Comparison of ENCODE assay signal across 1 cellular context in the genomic region with DNA sequence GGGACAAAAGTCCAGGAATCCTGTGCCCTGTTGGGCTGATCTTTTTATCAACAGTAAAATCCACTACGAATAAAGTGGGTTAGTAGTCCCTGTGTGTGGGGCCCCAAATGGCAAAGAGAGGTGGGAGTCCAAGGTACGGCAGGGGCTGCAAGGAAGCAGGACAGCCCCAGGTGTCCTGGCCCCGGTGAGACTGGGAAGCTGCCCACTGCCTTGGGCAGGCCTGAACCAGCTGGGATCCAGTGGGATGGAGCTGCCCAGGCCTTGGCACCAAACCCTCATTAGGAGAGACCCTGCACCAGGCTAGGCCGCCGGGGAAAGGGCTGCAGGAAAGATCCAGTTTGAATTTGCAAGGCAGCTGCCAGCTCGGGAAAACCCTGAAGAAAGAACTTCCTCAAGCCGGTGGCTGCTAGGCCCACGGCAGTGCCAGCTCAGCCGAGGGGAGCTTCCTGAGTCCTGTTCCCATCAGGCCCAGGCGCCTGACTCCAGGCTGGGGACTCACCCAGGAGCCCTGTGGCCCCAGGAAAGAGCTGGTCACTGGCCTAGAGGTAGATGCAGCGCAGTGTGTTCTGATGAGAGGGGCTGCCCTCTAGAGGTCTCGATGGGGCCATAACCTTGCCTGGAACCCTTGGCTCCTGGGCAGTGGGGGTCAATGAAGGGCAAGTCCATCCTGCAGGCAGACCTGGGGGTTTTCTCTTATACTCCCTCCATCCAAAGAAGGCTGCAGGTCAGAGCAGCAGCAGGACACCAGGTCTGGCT.
TF ChIP-seq lines count a peak whose summit lies in the region.

No MANE protein-coding gene starts in this region.

TF ChIP-seq in HepG2, 621 proteins besides CTCF, POLR2A, EP300 and RAD21 (continues in another document):
- TF ChIP-seq, protein P1, sequence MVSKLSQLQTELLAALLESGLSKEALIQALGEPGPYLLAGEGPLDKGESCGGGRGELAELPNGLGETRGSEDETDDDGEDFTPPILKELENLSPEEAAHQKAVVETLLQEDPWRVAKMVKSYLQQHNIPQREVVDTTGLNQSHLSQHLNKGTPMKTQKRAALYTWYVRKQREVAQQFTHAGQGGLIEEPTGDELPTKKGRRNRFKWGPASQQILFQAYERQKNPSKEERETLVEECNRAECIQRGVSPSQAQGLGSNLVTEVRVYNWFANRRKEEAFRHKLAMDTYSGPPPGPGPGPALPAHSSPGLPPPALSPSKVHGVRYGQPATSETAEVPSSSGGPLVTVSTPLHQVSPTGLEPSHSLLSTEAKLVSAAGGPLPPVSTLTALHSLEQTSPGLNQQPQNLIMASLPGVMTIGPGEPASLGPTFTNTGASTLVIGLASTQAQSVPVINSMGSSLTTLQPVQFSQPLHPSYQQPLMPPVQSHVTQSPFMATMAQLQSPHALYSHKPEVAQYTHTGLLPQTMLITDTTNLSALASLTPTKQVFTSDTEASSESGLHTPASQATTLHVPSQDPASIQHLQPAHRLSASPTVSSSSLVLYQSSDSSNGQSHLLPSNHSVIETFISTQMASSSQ (IDR thresholded peaks at IDR 0.05; ENCODE audit: low read depth): no peak
- TF ChIP-seq, protein P1 (CRISPR knock-in tag; IDR thresholded peaks at IDR 0.05; ENCODE audit: borderline replicate concordance): peak; percentile 38; the same call in 1 of the 2 replicates
- TF ChIP-seq GABPA (IDR thresholded peaks at IDR 0.05; ENCODE audit: low read depth, low read length) (no peak), GABPA (CRISPR knock-in tag; IDR thresholded peaks at IDR 0.05; ENCODE audit: low read depth) (0 out of 2 replicates have a peak, but pooled peaks have one; percentile 4), ZNF253 (CRISPR knock-in tag; IDR thresholded peaks at IDR 0.05; ENCODE audit: borderline replicate concordance) (no peak), KLF11 (CRISPR knock-in tag; IDR thresholded peaks at IDR 0.05) (no peak), ARID2 (CRISPR knock-in tag; IDR thresholded peaks at IDR 0.05; ENCODE audit: borderline replicate concordance) (no peak), POLR2AphosphoS2 (IDR thresholded peaks at IDR 0.05; ENCODE audit: low read depth, low read length) (peak; percentile 72; the same call in 1 of the 2 replicates), ZBTB3 (CRISPR knock-in tag; IDR thresholded peaks at IDR 0.05; ENCODE audit: borderline replicate concordance, low read depth) (no peak), ARNTL (CRISPR knock-in tag; IDR thresholded peaks at IDR 0.05) (0 out of 2 replicates have a peak, but pooled peaks have one; percentile 9), RFXANK (CRISPR knock-in tag; IDR thresholded peaks at IDR 0.05) (no peak), ATM (IDR thresholded peaks at IDR 0.05; ENCODE audit: borderline replicate concordance) (no peak), HNRNPH1 (optimal IDR thresholded peaks at IDR 0.05; ENCODE audit: low read depth, low read length) (peak; percentile 72), ZNF180 (CRISPR knock-in tag; IDR thresholded peaks at IDR 0.05; ENCODE audit: borderline replicate concordance, low read depth) (no peak), HNF4A (CRISPR knock-in tag; IDR thresholded peaks at IDR 0.05) (peak; percentile 65), EHMT2 (IDR thresholded peaks at IDR 0.05; ENCODE audit: borderline replicate concordance, low read depth, low read length) (no peak), ZNF629 (CRISPR knock-in tag; conservative IDR thresholded peaks at IDR 0.05) (0 out of 2 replicates have a peak, but pooled peaks have one; percentile 31), ZSCAN31 (CRISPR knock-in tag; IDR thresholded peaks at IDR 0.05; ENCODE audit: low read depth) (peak; percentile 84), ZKSCAN1 (IDR thresholded peaks at IDR 0.05; ENCODE audit: low read length) (no peak), ZNF768 (CRISPR knock-in tag; IDR thresholded peaks at IDR 0.05) (0 out of 2 replicates have a peak, but pooled peaks have one; percentile 33), ZNF232 (CRISPR knock-in tag; IDR thresholded peaks at IDR 0.05; ENCODE audit: borderline replicate concordance) (peak; percentile 72; the same call in 1 of the 2 replicates), HMGA1 (CRISPR knock-in tag; conservative IDR thresholded peaks at IDR 0.05) (no peak), JUNB (CRISPR knock-in tag; IDR thresholded peaks at IDR 0.05; ENCODE audit: borderline replicate concordance) (no peak), JDP2 (CRISPR knock-in tag; IDR thresholded peaks at IDR 0.05; ENCODE audit: borderline replicate concordance) (no peak), BRCA1 (CRISPR knock-in tag; IDR thresholded peaks at IDR 0.05) (0 out of 2 replicates have a peak, but pooled peaks have one; percentile 28), NRL (CRISPR knock-in tag; IDR thresholded peaks at IDR 0.05; ENCODE audit: borderline replicate concordance) (no peak; the same call in 1 of the 2 replicates), ZMAT3 (CRISPR knock-in tag; conservative IDR thresholded peaks at IDR 0.05) (no peak; the same call in 1 of the 2 replicates), SKI (IDR thresholded peaks at IDR 0.05; ENCODE audit: partially characterized antibody) (no peak), POLR2G (IDR thresholded peaks at IDR 0.05; ENCODE audit: low read depth, low read length) (peak; percentile 50), DNMT3B (CRISPR knock-in tag; conservative IDR thresholded peaks at IDR 0.05) (0 out of 2 replicates have a peak, but pooled peaks have one; percentile 41), ZNF660 (CRISPR knock-in tag; IDR thresholded peaks at IDR 0.05; ENCODE audit: borderline replicate concordance, low read depth) (no peak), FOXK2 (IDR thresholded peaks at IDR 0.05) (no peak), MEF2D (CRISPR knock-in tag; IDR thresholded peaks at IDR 0.05) (peak; percentile 62; the same call in 1 of the 2 replicates), BHLHE40 (IDR thresholded peaks at IDR 0.05; ENCODE audit: low read length) (no peak), TOE1 (CRISPR knock-in tag; IDR thresholded peaks at IDR 0.05) (no peak), ZNF235 (CRISPR knock-in tag; IDR thresholded peaks at IDR 0.05; ENCODE audit: borderline replicate concordance) (no peak), ARNT (IDR thresholded peaks at IDR 0.05) (no peak), ZNF782 (CRISPR knock-in tag; IDR thresholded peaks at IDR 0.05; ENCODE audit: borderline replicate concordance) (peak; percentile 22; the same call in 1 of the 2 replicates), ZNF816 (CRISPR knock-in tag; IDR thresholded peaks at IDR 0.05; ENCODE audit: borderline replicate concordance) (no peak), SAFB2 (CRISPR knock-in tag; IDR thresholded peaks at IDR 0.05; ENCODE audit: borderline replicate concordance, low read depth) (no peak), SMAD9 (CRISPR knock-in tag; IDR thresholded peaks at IDR 0.05) (no peak), ZNF468 (CRISPR knock-in tag; IDR thresholded peaks at IDR 0.05) (peak; percentile 45; the same call in 1 of the 2 replicates), CREM (IDR thresholded peaks at IDR 0.05) (peak; percentile 24; the same call in 1 of the 2 replicates), CREM (CRISPR knock-in tag; IDR thresholded peaks at IDR 0.05) (no peak), ZSCAN20 (CRISPR knock-in tag; IDR thresholded peaks at IDR 0.05; ENCODE audit: borderline replicate concordance) (no peak), ZSCAN22 (CRISPR knock-in tag; IDR thresholded peaks at IDR 0.05) (no peak), ZNF841 (CRISPR knock-in tag; IDR thresholded peaks at IDR 0.05; ENCODE audit: borderline replicate concordance) (no peak), SOX13 (IDR thresholded peaks at IDR 0.05) (no peak), SOX13 (CRISPR knock-in tag; conservative IDR thresholded peaks at IDR 0.05 in 1 of 2, IDR thresholded peaks at IDR 0.05 in 1 of 2) (no peak), ZNF737 (CRISPR knock-in tag; IDR thresholded peaks at IDR 0.05; ENCODE audit: borderline replicate concordance) (no peak), ZNF878 (CRISPR knock-in tag; IDR thresholded peaks at IDR 0.05) (peak; percentile 48; the same call in 1 of the 2 replicates), IKZF4 (CRISPR knock-in tag; IDR thresholded peaks at IDR 0.05; ENCODE audit: borderline replicate concordance, low read depth, not compliant biosample characterization) (peak; percentile 66)
- TF ChIP-seq, protein P2, sequence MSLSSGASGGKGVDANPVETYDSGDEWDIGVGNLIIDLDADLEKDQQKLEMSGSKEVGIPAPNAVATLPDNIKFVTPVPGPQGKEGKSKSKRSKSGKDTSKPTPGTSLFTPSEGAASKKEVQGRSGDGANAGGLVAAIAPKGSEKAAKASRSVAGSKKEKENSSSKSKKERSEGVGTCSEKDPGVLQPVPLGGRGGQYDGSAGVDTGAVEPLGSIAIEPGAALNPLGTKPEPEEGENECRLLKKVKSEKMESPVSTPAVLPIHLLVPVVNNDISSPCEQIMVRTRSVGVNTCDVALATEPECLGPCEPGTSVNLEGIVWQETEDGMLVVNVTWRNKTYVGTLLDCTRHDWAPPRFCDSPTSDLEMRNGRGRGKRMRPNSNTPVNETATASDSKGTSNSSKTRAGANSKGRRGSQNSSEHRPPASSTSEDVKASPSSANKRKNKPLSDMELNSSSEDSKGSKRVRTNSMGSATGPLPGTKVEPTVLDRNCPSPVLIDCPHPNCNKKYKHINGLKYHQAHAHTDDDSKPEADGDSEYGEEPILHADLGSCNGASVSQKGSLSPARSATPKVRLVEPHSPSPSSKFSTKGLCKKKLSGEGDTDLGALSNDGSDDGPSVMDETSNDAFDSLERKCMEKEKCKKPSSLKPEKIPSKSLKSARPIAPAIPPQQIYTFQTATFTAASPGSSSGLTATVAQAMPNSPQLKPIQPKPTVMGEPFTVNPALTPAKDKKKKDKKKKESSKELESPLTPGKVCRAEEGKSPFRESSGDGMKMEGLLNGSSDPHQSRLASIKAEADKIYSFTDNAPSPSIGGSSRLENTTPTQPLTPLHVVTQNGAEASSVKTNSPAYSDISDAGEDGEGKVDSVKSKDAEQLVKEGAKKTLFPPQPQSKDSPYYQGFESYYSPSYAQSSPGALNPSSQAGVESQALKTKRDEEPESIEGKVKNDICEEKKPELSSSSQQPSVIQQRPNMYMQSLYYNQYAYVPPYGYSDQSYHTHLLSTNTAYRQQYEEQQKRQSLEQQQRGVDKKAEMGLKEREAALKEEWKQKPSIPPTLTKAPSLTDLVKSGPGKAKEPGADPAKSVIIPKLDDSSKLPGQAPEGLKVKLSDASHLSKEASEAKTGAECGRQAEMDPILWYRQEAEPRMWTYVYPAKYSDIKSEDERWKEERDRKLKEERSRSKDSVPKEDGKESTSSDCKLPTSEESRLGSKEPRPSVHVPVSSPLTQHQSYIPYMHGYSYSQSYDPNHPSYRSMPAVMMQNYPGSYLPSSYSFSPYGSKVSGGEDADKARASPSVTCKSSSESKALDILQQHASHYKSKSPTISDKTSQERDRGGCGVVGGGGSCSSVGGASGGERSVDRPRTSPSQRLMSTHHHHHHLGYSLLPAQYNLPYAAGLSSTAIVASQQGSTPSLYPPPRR (CRISPR knock-in tag; IDR thresholded peaks at IDR 0.05; ENCODE audit: borderline replicate concordance): peak; percentile 15; the same call in 1 of the 2 replicates
- TF ChIP-seq, protein P3, sequence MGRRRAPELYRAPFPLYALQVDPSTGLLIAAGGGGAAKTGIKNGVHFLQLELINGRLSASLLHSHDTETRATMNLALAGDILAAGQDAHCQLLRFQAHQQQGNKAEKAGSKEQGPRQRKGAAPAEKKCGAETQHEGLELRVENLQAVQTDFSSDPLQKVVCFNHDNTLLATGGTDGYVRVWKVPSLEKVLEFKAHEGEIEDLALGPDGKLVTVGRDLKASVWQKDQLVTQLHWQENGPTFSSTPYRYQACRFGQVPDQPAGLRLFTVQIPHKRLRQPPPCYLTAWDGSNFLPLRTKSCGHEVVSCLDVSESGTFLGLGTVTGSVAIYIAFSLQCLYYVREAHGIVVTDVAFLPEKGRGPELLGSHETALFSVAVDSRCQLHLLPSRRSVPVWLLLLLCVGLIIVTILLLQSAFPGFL (CRISPR knock-in tag; IDR thresholded peaks at IDR 0.05): no peak
- TF ChIP-seq, protein P4, sequence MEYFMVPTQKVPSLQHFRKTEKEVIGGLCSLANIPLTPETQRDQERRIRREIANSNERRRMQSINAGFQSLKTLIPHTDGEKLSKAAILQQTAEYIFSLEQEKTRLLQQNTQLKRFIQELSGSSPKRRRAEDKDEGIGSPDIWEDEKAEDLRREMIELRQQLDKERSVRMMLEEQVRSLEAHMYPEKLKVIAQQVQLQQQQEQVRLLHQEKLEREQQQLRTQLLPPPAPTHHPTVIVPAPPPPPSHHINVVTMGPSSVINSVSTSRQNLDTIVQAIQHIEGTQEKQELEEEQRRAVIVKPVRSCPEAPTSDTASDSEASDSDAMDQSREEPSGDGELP (IDR thresholded peaks at IDR 0.05; ENCODE audit: borderline replicate concordance, low read depth): no peak
- TF ChIP-seq, protein P5, sequence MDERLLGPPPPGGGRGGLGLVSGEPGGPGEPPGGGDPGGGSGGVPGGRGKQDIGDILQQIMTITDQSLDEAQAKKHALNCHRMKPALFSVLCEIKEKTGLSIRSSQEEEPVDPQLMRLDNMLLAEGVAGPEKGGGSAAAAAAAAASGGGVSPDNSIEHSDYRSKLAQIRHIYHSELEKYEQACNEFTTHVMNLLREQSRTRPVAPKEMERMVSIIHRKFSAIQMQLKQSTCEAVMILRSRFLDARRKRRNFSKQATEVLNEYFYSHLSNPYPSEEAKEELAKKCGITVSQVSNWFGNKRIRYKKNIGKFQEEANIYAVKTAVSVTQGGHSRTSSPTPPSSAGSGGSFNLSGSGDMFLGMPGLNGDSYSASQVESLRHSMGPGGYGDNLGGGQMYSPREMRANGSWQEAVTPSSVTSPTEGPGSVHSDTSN (CRISPR knock-in tag; IDR thresholded peaks at IDR 0.05): no peak
- TF ChIP-seq, protein P6, sequence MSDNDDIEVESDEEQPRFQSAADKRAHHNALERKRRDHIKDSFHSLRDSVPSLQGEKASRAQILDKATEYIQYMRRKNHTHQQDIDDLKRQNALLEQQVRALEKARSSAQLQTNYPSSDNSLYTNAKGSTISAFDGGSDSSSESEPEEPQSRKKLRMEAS (IDR thresholded peaks at IDR 0.05): no peak; the same call in 1 of the 2 replicates
- TF ChIP-seq, protein P7, sequence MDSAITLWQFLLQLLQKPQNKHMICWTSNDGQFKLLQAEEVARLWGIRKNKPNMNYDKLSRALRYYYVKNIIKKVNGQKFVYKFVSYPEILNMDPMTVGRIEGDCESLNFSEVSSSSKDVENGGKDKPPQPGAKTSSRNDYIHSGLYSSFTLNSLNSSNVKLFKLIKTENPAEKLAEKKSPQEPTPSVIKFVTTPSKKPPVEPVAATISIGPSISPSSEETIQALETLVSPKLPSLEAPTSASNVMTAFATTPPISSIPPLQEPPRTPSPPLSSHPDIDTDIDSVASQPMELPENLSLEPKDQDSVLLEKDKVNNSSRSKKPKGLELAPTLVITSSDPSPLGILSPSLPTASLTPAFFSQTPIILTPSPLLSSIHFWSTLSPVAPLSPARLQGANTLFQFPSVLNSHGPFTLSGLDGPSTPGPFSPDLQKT (CRISPR knock-in tag; IDR thresholded peaks at IDR 0.05; ENCODE audit: borderline replicate concordance): no peak
